In the genomic region with DNA sequence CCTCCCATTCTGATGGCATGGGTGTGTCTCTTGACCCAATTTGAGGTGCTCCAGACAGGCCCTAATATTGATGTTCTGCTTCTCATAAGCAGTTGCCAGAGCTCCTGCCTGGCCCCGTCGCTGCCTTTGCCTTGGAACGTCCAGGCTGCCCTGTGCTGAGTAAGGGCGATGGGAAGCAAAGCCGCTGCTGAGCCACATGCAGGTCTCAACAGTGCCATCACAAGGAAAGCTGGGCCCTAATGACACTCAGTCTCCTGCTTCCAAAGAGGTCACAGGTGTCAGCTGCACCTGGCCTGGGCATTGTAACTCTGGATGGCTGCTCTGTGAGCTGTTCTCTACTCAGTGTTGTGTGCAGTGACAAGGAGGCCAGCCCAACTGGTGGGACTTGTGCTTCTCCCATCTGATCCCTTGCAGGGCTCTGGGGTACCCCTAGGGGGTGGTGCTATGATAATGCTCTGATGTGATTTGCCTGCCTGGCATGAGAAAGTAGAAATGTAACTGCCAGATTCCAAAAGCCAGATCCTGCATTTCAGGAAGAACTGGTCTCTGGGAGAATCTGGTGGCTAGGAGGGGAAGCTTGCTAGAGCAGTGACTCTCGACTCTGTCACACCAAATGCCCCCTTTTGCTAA, we compare ENCODE assay signal across 12 cellular contexts. TPM values are rescaled to one million over a fixed set of nuclear protein-coding genes. Genes with fewer than 3 reads are reported as not detected.
DNase-seq lines count a peak whose midpoint lies in the region; ATAC-seq and TF ChIP-seq lines count a peak whose summit lies in the region.
"Had no signal": no experiment of that assay in that cellular context is flagged by ENCODE, and none has a peak within 500 bp of the region (broad histone marks: within the 10 kb centered on the region; RNA-seq: fewer than 3 reads in every experiment).

No MANE protein-coding gene starts in this region.

- peak overlapping the region; percentile 20 for H3K27ac ChIP-seq in C4-2B
- H3K27ac ChIP-seq: ovary had no signal

- H3K27ac Mint-ChIP-seq in T-cell (peak overlapping the region; percentile 19 to 67), immature natural killer cell (peak overlapping the region in 3 of 6 donors; percentile 26 to 78 (median 34))

- POLR2A ChIA-PET in T-cell (lab: Charles Lee): no interaction called here

- TF ChIP-seq CTCF in C4-2B (conservative IDR thresholded peaks at IDR 0.05): no peak
- TF ChIP-seq CTCF in GM12873 (IDR thresholded peaks at IDR 0.05; ENCODE audit: insufficient read depth, low read depth, low read length, missing control alignments): peak; percentile 42

- H3K9me3 Mint-ChIP-seq in T-cell (no peaks in the 10 kb centered on the region), immature natural killer cell (no peaks in the 10 kb centered on the region)

- H3K36me3 Mint-ChIP-seq in T-cell (peaks cover 52% of the 10 kb centered on the region), immature natural killer cell (peaks cover 0 to 8% (median 0%) of the 10 kb centered on the region in 3 donors)

- H3K4me1 Mint-ChIP-seq in T-cell (peaks cover 98 to 100% (median 98%) of the 10 kb centered on the region in 3 donors), immature natural killer cell (peaks cover 96 to 100% of the 10 kb centered on the region in 2 donors)

- in situ Hi-C loops in G401 (cut with HindIII; ENCODE audit: low sequenced_read_pairs): no loop called here

- ATAC-seq in T-cell (replicated peaks in 1 of 4) (no peak), HG03135 (IDR thresholded peaks at IDR 0.05; ENCODE audit: unreplicated experiment) (no peak), HG02588 (IDR thresholded peaks at IDR 0.05; ENCODE audit: unreplicated experiment) (no peak)

- CTCF ChIA-PET in T-cell (lab: Charles Lee): no interaction called here

- H3K27me3 Mint-ChIP-seq in T-cell: no peaks in the 10 kb centered on the region
- H3K27me3 Mint-ChIP-seq in immature natural killer cell (ENCODE audit: low read depth in 3 of 3): peaks cover 2 to 3% (median 3%) of the 10 kb centered on the region in 3 donors

- no peak for DNase-seq in T-cell
- no peak for DNase-seq in immature natural killer cell
- no peak for DNase-seq in G401 (ENCODE audit: low spot score)
- DNase-seq in GM19240 (ENCODE audit: insufficient read length, low spot score): no peak
- DNase-seq: activated CD4-positive, CD25-positive, alpha-beta regulatory T cell treated with anti-CD3 and anti-CD28 coated beads, Interleukin-2, amount 50 U/mL, for 72 hours; NCI-H1694; ovary; Right ventricle myocardium superior had no signal

- H3K4me3 Mint-ChIP-seq in T-cell (peak overlapping the region in 1 of 3 donors; percentile 99), immature natural killer cell (peak overlapping the region in 4 of 5 donors; percentile 2 to 44 (median 8))

RNA-seq across cellular contexts. Expression of a gene that starts 8.7 kb away (rescaled TPM):
- total RNA-seq in T-cell: 100 to 1,000 TPM; 123 to 151 (median 136) TPM
- polyA plus RNA-seq in immature natural killer cell: 10 to 100 TPM; 18.3 to 26.7 (median 25.0) TPM
- total RNA-seq in G401 (2014; rRNA removed; shearing (Covaris generic)): 3.1 and 4.1 TPM in 2 replicates

Comparison
In these comparisons a context has a peak if more than half of its experiments do, and no peak if none do; other contexts are left out.
1. RNA of a gene that starts 8.7 kb away (total RNA-seq): 123 to 151 TPM in T-cell; 3.1 to 4.1 TPM in G401; every median in the first group is over 10 times any median in the second.